Comparison of ENCODE assay signal across 10 cellular contexts in genomic region chr11:61042961-61043540, GRCh38. TPM values are rescaled to one million over a fixed set of nuclear protein-coding genes. Genes with fewer than 3 reads are reported as not detected.
DNase-seq lines count a peak whose midpoint lies in the region; ATAC-seq, FAIRE-seq and TF ChIP-seq lines count a peak whose summit lies in the region.
"Had no signal": no experiment of that assay in that cellular context is flagged by ENCODE, and none has a peak within 500 bp of the region (broad histone marks: within the 10 kb centered on the region; RNA-seq: fewer than 3 reads in every experiment).

No MANE protein-coding gene starts in this region.

- TF ChIP-seq POLR2A in GM12878 (IDR thresholded peaks at IDR 0.05; ENCODE audit: low read depth, low read length), result 0 out of 2 replicates have a peak, but pooled peaks have one; percentile 34

- peaks cover 20% of the 10 kb centered on the region for H3K36me3 Mint-ChIP-seq in activated CD4-positive, alpha-beta T cell treated with anti-CD3 and anti-CD28 coated beads, Interleukin-2, amount 10 ng/mL, durations not matched to agents 7 days and 5 days (ENCODE audit: low read depth)
- no peaks in the 10 kb centered on the region for H3K36me3 Mint-ChIP-seq in osteocyte (ENCODE audit: unreplicated experiment)

- no peaks in the 10 kb centered on the region for H3K36me3 ChIP-seq in GM12878 (ENCODE audit: control insufficient read depth in 2 of 2, insufficient read depth in 2 of 2, low read length in 1 of 2)

- SMC1A ChIA-PET in GM12878 (lab: Charles Lee; ENCODE audit: uncharacterized antibody, unreplicated experiment), result interaction anchor here (0.6 to 6.2 kb wide), 23 partner anchors 8 to 710 kb away, joined by 3 to 98 read pairs (median 7); no protein-coding TSS in a partner anchor

- no peaks in the 10 kb centered on the region for H3K27me3 ChIP-seq in GM12878 (replicated peaks in 1 of 2; ENCODE audit: control insufficient read depth in 2 of 2, insufficient read depth in 2 of 2, low read length in 1 of 2)

- RAD21 ChIA-PET in GM12878 (lab: Charles Lee; ENCODE audit: unreplicated experiment), result interaction anchor here (1.0 to 6.4 kb wide), 17 partner anchors 8 to 280 kb away, joined by 3 to 65 read pairs (median 9); partner anchors contain the start of genes CD6, TMEM109 and VPS37C

- no peak for TF ChIP-seq CTCF in GM12878 (IDR thresholded peaks at IDR 0.05 in 2 of 3, conservative IDR thresholded peaks at IDR 0.05 in 1 of 3; ENCODE audit: control insufficient read depth in 2 of 3, extremely low read depth in 1 of 3, insufficient read depth in 1 of 3, low read depth in 3 of 3, low read length in 3 of 3)
- no peak for TF ChIP-seq CTCF in osteocyte (IDR thresholded peaks at IDR 0.05)

- peak overlapping the region; percentile 77 for H3K27ac ChIP-seq in GM12878 (ENCODE audit: control insufficient read depth, insufficient read depth)

- peaks cover 65% of the 10 kb centered on the region for H3K4me1 Mint-ChIP-seq in activated CD4-positive, alpha-beta T cell treated with anti-CD3 and anti-CD28 coated beads, Interleukin-2, amount 10 ng/mL, durations not matched to agents 7 days and 5 days
- H3K4me1 Mint-ChIP-seq in stimulated activated naive CD8-positive, alpha-beta T cell treated with anti-CD3 and anti-CD28 coated beads, Interleukin-15, amount 100 ng/mL, for 72 hours, result peaks cover 58% of the 10 kb centered on the region
- peaks cover 13% of the 10 kb centered on the region for H3K4me1 Mint-ChIP-seq in osteocyte (ENCODE audit: unreplicated experiment)

- under 1% methylated on average over 14 of the region's 14 CpGs for WGBS in GM12878 (ENCODE audit: insufficient coverage, insufficient replicate concordance, low lambda C conversion rate, missing lambda C conversion rate)

- H4K20me1 ChIP-seq in GM12878 (ENCODE audit: control insufficient read depth, insufficient read depth), result no peaks in the 10 kb centered on the region

- TF ChIP-seq EP300 in GM12878 (IDR thresholded peaks at IDR 0.05; ENCODE audit: borderline replicate concordance in 1 of 2, control insufficient read depth in 1 of 2, low read depth in 2 of 2, low read length in 2 of 2), result peak; percentile 77 to 81; a peak in 2 of 4 replicates

- TF ChIP-seq RAD21 in GM12878 (IDR thresholded peaks at IDR 0.05; ENCODE audit: insufficient read depth, low read depth, low read length), result no peak

- no peaks in the 10 kb centered on the region for H3K9me3 Mint-ChIP-seq in activated CD4-positive, alpha-beta T cell treated with anti-CD3 and anti-CD28 coated beads, Interleukin-2, amount 10 ng/mL, durations not matched to agents 7 days and 5 days
- H3K9me3 Mint-ChIP-seq in stimulated activated naive CD8-positive, alpha-beta T cell treated with anti-CD3 and anti-CD28 coated beads, Interleukin-15, amount 100 ng/mL, for 72 hours, result no peaks in the 10 kb centered on the region
- no peaks in the 10 kb centered on the region for H3K9me3 Mint-ChIP-seq in osteocyte (ENCODE audit: unreplicated experiment)

- H3K9ac ChIP-seq in GM12878 (ENCODE audit: control insufficient read depth, insufficient read depth, low read length), result peak overlapping the region; percentile 68

- peak overlapping the region; percentile 92 for H3K4me2 ChIP-seq in GM12878 (ENCODE audit: control insufficient read depth, insufficient read depth)

- no peak for DNase-seq in activated CD4-positive, alpha-beta T cell treated with anti-CD3 and anti-CD28 coated beads, Interleukin-2, amount 10 ng/mL, durations not matched to agents 7 days and 5 days
- no peak for DNase-seq in activated CD4-positive, alpha-beta T cell treated with anti-CD3 and anti-CD28 coated beads, Interleukin-2, amount 50 U/mL, for 4 hours
- DNase-seq in NCI-H748 (lab: John Stamatoyannopoulos, UW; ENCODE audit: unreplicated experiment), result peak; percentile 89
- DNase-seq in GM12878 (ENCODE audit: low read depth, low spot score), result peak; percentile 61
- DNase-seq in stimulated activated naive CD8-positive, alpha-beta T cell treated with anti-CD3 and anti-CD28 coated beads, Interleukin-15, amount 100 ng/mL, for 72 hours, result no peak
- no peak for DNase-seq in osteocyte (ENCODE audit: extremely low spot score, unreplicated experiment)
- no peak for DNase-seq in NCI-H2196 (lab: John Stamatoyannopoulos, UW; ENCODE audit: unreplicated experiment)
- DNase-seq in A172 (ENCODE audit: low spot score), result no peak

- peak overlapping the region; percentile 63 for H3K4me3 Mint-ChIP-seq in activated CD4-positive, alpha-beta T cell treated with anti-CD3 and anti-CD28 coated beads, Interleukin-2, amount 10 ng/mL, durations not matched to agents 7 days and 5 days
- H3K4me3 Mint-ChIP-seq in stimulated activated naive CD8-positive, alpha-beta T cell treated with anti-CD3 and anti-CD28 coated beads, Interleukin-15, amount 100 ng/mL, for 72 hours, result peak overlapping the region; percentile 47 to 77
- no peak overlapping the region for H3K4me3 Mint-ChIP-seq in osteocyte (ENCODE audit: unreplicated experiment)

- H3K27me3 Mint-ChIP-seq in activated CD4-positive, alpha-beta T cell treated with anti-CD3 and anti-CD28 coated beads, Interleukin-2, amount 10 ng/mL, durations not matched to agents 7 days and 5 days, result no peaks in the 10 kb centered on the region
- H3K27me3 Mint-ChIP-seq in stimulated activated naive CD8-positive, alpha-beta T cell treated with anti-CD3 and anti-CD28 coated beads, Interleukin-15, amount 100 ng/mL, for 72 hours, result no peaks in the 10 kb centered on the region
- H3K27me3 Mint-ChIP-seq in osteocyte (ENCODE audit: unreplicated experiment), result peaks cover 10% of the 10 kb centered on the region

- H3K4me1 ChIP-seq in GM12878 (ENCODE audit: control insufficient read depth, insufficient read depth, low read length), result peaks cover 15% of the 10 kb centered on the region

- BruUV-seq in GM12878 (replicated peaks; lab: Mats Ljungman, UMichigan), result no TSS peak

- peak; percentile 59 for FAIRE-seq in GM12878 (lab: Jason Lieb, UNC)

- no peaks in the 10 kb centered on the region for H3K9me3 ChIP-seq in GM12878 (replicated peaks; ENCODE audit: control insufficient read depth, insufficient read depth, low read length)

- peak overlapping the region; percentile 40 for H3K4me3 ChIP-seq in GM12878

- no peaks in the 10 kb centered on the region; the same call in none of the 2 replicates for H3K79me2 ChIP-seq in GM12878 (ENCODE audit: control insufficient read depth, insufficient read depth, low read length)

- intact Hi-C loops in GM12878 (cut with micrococcal nuclease; ENCODE audit: unreplicated experiment), result loop anchor here (2.0 to 5.0 kb wide), 2 partner anchors 18 to 84 kb away; no protein-coding TSS in a partner anchor

- in situ Hi-C loops in GM12878 (cut with MboI), result no loop called here

- peak; percentile 77 for ATAC-seq in GM12878
- no peak for ATAC-seq in stimulated activated naive CD8-positive, alpha-beta T cell treated with anti-CD3 and anti-CD28 coated beads, Interleukin-15, amount 100 ng/mL, for 72 hours

- peak overlapping the region; percentile 39 for H2AFZ ChIP-seq in GM12878 (ENCODE audit: control insufficient read depth, low read depth, low read length)

- POLR2A ChIA-PET in activated CD4-positive, alpha-beta T cell treated with anti-CD3 and anti-CD28 coated beads, Interleukin-2, amount 10 ng/mL, durations not matched to agents 7 days and 5 days (lab: Charles Lee), result interaction anchor here (0.6 to 1.6 kb wide), 10 partner anchors 10 to 72 kb away, joined by 3 to 8 read pairs (median 5); partner anchors contain the start of gene CD6
- POLR2A ChIA-PET in GM12878 (lab: Charles Lee), result interaction anchor here (1.0 to 2.5 kb wide), 11 partner anchors 9 to 280 kb away, joined by 3 to 13 read pairs (median 5); partner anchors contain the start of gene VPS37C

- CTCF ChIA-PET in activated CD4-positive, alpha-beta T cell treated with anti-CD3 and anti-CD28 coated beads, Interleukin-2, amount 10 ng/mL, durations not matched to agents 7 days and 5 days (lab: Charles Lee), result interaction anchor here (0.9 to 7.0 kb wide), 15 partner anchors 11 to 156 kb away, joined by 3 to 73 read pairs (median 4); partner anchors contain the start of gene CD6
- CTCF ChIA-PET in GM12878 (lab: Yijun Ruan, JAX), result interaction anchor here (0.9 to 6.2 kb wide), 16 partner anchors 9 to 278 kb away, joined by 3 to 35 read pairs (median 4); partner anchors contain the start of gene CD6

- H3K27ac Mint-ChIP-seq in activated CD4-positive, alpha-beta T cell treated with anti-CD3 and anti-CD28 coated beads, Interleukin-2, amount 10 ng/mL, durations not matched to agents 7 days and 5 days, result peak overlapping the region; percentile 99
- peak overlapping the region; percentile 24 to 30 for H3K27ac Mint-ChIP-seq in stimulated activated naive CD8-positive, alpha-beta T cell treated with anti-CD3 and anti-CD28 coated beads, Interleukin-15, amount 100 ng/mL, for 72 hours
- H3K27ac Mint-ChIP-seq in osteocyte (ENCODE audit: unreplicated experiment), result no peak overlapping the region

TF ChIP-seq in GM12878, 131 proteins besides CTCF, POLR2A, EP300 and RAD21 (continues in another document):
- TF ChIP-seq JUND (IDR thresholded peaks at IDR 0.05; ENCODE audit: low read depth, low read length), result no peak
- TF ChIP-seq RCOR1 (conservative IDR thresholded peaks at IDR 0.05; ENCODE audit: low read depth, low read length), result no peak
- no peak for TF ChIP-seq ESRRA (IDR thresholded peaks at IDR 0.05; ENCODE audit: low read length)
- peak; percentile 67; the same call in 1 of the 2 replicates for TF ChIP-seq ZNF217 (IDR thresholded peaks at IDR 0.05)
- TF ChIP-seq SPI1 (IDR thresholded peaks at IDR 0.05; ENCODE audit: borderline replicate concordance, insufficient read depth, low read depth, low read length), result peak; percentile 61; the same call in 1 of the 2 replicates
- TF ChIP-seq NR2C2 (IDR thresholded peaks at IDR 0.05; ENCODE audit: borderline replicate concordance, control insufficient read depth, insufficient read length, low read depth), result no peak

RNA-seq across cellular contexts. Expression of gene CD5, which starts 59.2 kb away (rescaled TPM):
- total RNA-seq in activated CD4-positive, alpha-beta T cell treated with anti-CD3 and anti-CD28 coated beads, Interleukin-2, amount 10 ng/mL, durations not matched to agents 7 days and 5 days, result 100 to 1,000 TPM; 379 to 405 TPM
- total RNA-seq in GM12878 (2013; cell fraction: nucleolus; rRNA removed), result not detected in 2 replicates
- total RNA-seq in GM12878 (2014; rRNA removed), result 0.17 and 0.22 TPM in 2 replicates
- 0.04 and 0.09 TPM in 2 replicates for total RNA-seq in GM12878 (2014; rRNA removed; fragmentation: Illumina TruSeq; extraction: Trizol)
- 0.58 and 0.87 TPM in 2 replicates for total RNA-seq in GM12878 (2021)
- not detected for polyA plus RNA-seq in GM12878 (2011; ENCODE audit: low read depth)
- polyA plus RNA-seq in GM12878 (2011; rRNA removed), result not detected in 2 replicates
- polyA plus RNA-seq in GM12878 (2011; cell fraction: cytosol; rRNA removed), result 0.04 TPM in 1 of 2 replicates, not detected in the other
- polyA plus RNA-seq in GM12878 (2011; cell fraction: nucleus; rRNA removed), result not detected in 2 replicates
- polyA plus RNA-seq in GM12878 (2012), result 0.08 and 0.23 TPM in 2 replicates
- 0.16 and 0.17 TPM in 2 replicates for polyA plus RNA-seq in GM12878 (2014; fragmentation: Illumina TruSeq; extraction: Trizol)
- under 1 TPM in 1 of 2 experiments, not detected in 1; 0.02 TPM for polyA plus RNA-seq in GM12878 (2014; fragmentation: Nextera tagmentation; extraction: Ambion mirVana)
- polyA plus RNA-seq in GM12878 (2014; rRNA removed), result 0.18 and 0.19 TPM in 2 replicates
- under 1 TPM; 0.23 to 0.35 TPM for polyA plus RNA-seq in GM12878 (2016; fragmentation: Nextera tagmentation; extraction: Ambion mirVana)
- not detected in 2 replicates for polyA minus RNA-seq in GM12878 (2011; rRNA and poly(A)+ RNA removed)
- polyA minus RNA-seq in GM12878 (2011; cell fraction: cytosol; rRNA and poly(A)+ RNA removed), result not detected in 2 replicates
- not detected in 2 replicates for polyA minus RNA-seq in GM12878 (2011; cell fraction: nucleus; rRNA and poly(A)+ RNA removed)
- not detected in 2 replicates for total RNA-seq in osteocyte
- not detected in 2 replicates for total RNA-seq in A172 (2014; rRNA removed; shearing (Covaris generic))
- total RNA-seq: skeletal muscle tissue had no signal
- polyA plus RNA-seq: AG04450 had no signal

Comparison
In these comparisons a context has a peak if more than half of its experiments do, and no peak if none do; other contexts are left out.
1. DNase-seq: peak in NCI-H748 (single experiment) and GM12878 (single experiment); none in activated CD4-positive, alpha-beta T cell treated with anti-CD3 and anti-CD28 coated beads, Interleukin-2, amount 10 ng/mL, durations not matched to agents 7 days and 5 days (single experiment), activated CD4-positive, alpha-beta T cell treated with anti-CD3 and anti-CD28 coated beads, Interleukin-2, amount 50 U/mL, for 4 hours (0 of 2), stimulated activated naive CD8-positive, alpha-beta T cell treated with anti-CD3 and anti-CD28 coated beads, Interleukin-15, amount 100 ng/mL, for 72 hours (0 of 2), osteocyte (single experiment), NCI-H2196 (single experiment) and A172 (single experiment).
2. RNA of gene CD5, which starts 59.2 kb away (total RNA-seq): 379 to 405 TPM in activated CD4-positive, alpha-beta T cell treated with anti-CD3 and anti-CD28 coated beads, Interleukin-2, amount 10 ng/mL, durations not matched to agents 7 days and 5 days; 0.04 to 0.87 TPM in GM12878, not detected in osteocyte and not detected in A172; every median in the first group is over 100 times any median in the second.